In the genomic region with DNA sequence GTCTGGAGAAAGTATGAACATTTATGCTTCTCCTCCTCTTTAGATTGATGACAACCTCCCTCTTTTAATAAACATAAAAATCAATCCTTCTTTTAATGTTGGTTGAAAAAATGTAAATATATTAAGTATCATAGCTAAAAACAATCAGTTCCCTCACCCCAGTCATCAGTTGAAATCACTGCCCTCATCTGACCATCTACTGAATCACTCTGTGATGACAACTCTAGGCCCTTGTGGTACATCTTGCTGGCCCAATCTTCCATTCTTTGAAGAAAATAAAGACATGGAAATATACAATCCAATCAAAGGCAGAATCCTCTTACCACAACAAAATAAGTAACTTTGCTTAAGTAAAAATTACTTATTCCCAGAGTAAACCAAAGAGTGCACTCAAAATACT, we compare ENCODE assay signal across 14 cellular contexts. TPM values are rescaled to one million over a fixed set of nuclear protein-coding genes. Genes with fewer than 3 reads are reported as not detected.
A peak's percentile ranks its signal among the peaks of the same experiment; 100 is the strongest.
DNase-seq lines count a peak whose midpoint lies in the region; ATAC-seq, FAIRE-seq and TF ChIP-seq lines count a peak whose summit lies in the region.
"Had no signal": no experiment of that assay in that cellular context is flagged by ENCODE, and none has a peak within 500 bp of the region (broad histone marks: within the 10 kb centered on the region; RNA-seq: fewer than 3 reads in every experiment).

No MANE protein-coding gene starts in this region.

- H3K4me3 Mint-ChIP-seq in CD4-positive, CD25-positive, alpha-beta regulatory T cell, result no peak overlapping the region
- H3K4me3 Mint-ChIP-seq in astrocyte (ENCODE audit: unreplicated experiment), result no peak overlapping the region
- no peak overlapping the region for H3K4me3 Mint-ChIP-seq in memory B cell

- no peak overlapping the region for H3K4me3 ChIP-seq in CD4-positive, CD25-positive, alpha-beta regulatory T cell (ENCODE audit: low read depth, low read length)
- H3K4me3 ChIP-seq in astrocyte (ENCODE audit: insufficient read depth, low read depth, low read length) (no peak overlapping the region), MG63 (no peak overlapping the region)
- H3K4me3 ChIP-seq: BLaER1, SJSA1 had no signal

- DNase-seq in CD4-positive, CD25-positive, alpha-beta regulatory T cell, result no peak
- peak; percentile 41 for DNase-seq in HCEC 1CT
- peak; percentile 14 for DNase-seq in astrocyte (ENCODE audit: low read depth)
- no peak for DNase-seq in memory B cell (ENCODE audit: low spot score in 2 of 2)
- DNase-seq in MG63, result no peak
- DNase-seq: H7; NCI-H1436 treated with DMSO at 0.1 percent for 48 hours; NCI-H226; NCI-H526 treated with DMSO at 0.1 percent for 48 hours; NK-92 treated with Interleukin-12 subunit alpha and Interleukin-12 subunit beta, amount 100 ng/mL, for 24 hours had no signal

- H3K79me2 ChIP-seq in astrocyte (ENCODE audit: insufficient read depth, low read length), result peaks cover 91% of the 10 kb centered on the region

- H3K4me1 Mint-ChIP-seq in CD4-positive, CD25-positive, alpha-beta regulatory T cell, result peaks cover 33 to 68% (median 48%) of the 10 kb centered on the region in 4 donors
- H3K4me1 Mint-ChIP-seq in astrocyte (ENCODE audit: low read depth, unreplicated experiment), result peaks cover 5% of the 10 kb centered on the region
- H3K4me1 Mint-ChIP-seq in memory B cell, result peaks cover 18% of the 10 kb centered on the region

- no peak overlapping the region for H3K4me2 ChIP-seq in astrocyte (ENCODE audit: low read length)
- H3K4me2 ChIP-seq: BLaER1 had no signal

- H3K27me3 Mint-ChIP-seq in CD4-positive, CD25-positive, alpha-beta regulatory T cell, result peaks cover 4% of the 10 kb centered on the region
- H3K27me3 Mint-ChIP-seq in astrocyte (ENCODE audit: low read depth, unreplicated experiment) (no peaks in the 10 kb centered on the region), memory B cell (no peaks in the 10 kb centered on the region)

- no peaks in the 10 kb centered on the region for H3K27me3 ChIP-seq in CD4-positive, CD25-positive, alpha-beta regulatory T cell (ENCODE audit: control insufficient read depth, insufficient read depth, low read length)
- H3K27me3 ChIP-seq in astrocyte (ENCODE audit: insufficient read depth, low read length) (no peaks in the 10 kb centered on the region), MG63 (no peaks in the 10 kb centered on the region)
- H3K27me3 ChIP-seq: BLaER1, SJSA1 had no signal

- peaks cover 12% of the 10 kb centered on the region for H3K4me1 ChIP-seq in CD4-positive, CD25-positive, alpha-beta regulatory T cell (ENCODE audit: control insufficient read depth, insufficient read depth, low read length, poor library complexity, severe bottlenecking)
- H3K4me1 ChIP-seq in astrocyte (ENCODE audit: insufficient read depth, low read length), result no peaks in the 10 kb centered on the region

- peak overlapping the region in 2 of 3 donors; percentile 1 to 62 for H3K27ac Mint-ChIP-seq in CD4-positive, CD25-positive, alpha-beta regulatory T cell
- H3K27ac Mint-ChIP-seq in astrocyte (ENCODE audit: unreplicated experiment), result no peak overlapping the region
- peak overlapping the region; percentile 53 for H3K27ac Mint-ChIP-seq in memory B cell

- no peak overlapping the region for H3K27ac ChIP-seq in CD4-positive, CD25-positive, alpha-beta regulatory T cell (ENCODE audit: insufficient read depth, low read length, poor library complexity, severe bottlenecking)
- H3K27ac ChIP-seq in astrocyte (ENCODE audit: low read depth, low read length), result no peak overlapping the region
- H3K27ac ChIP-seq: BLaER1, SJSA1 had no signal

- H3K36me3 ChIP-seq in CD4-positive, CD25-positive, alpha-beta regulatory T cell (ENCODE audit: control insufficient read depth, insufficient read depth, low read length), result peaks cover 3% of the 10 kb centered on the region
- no peaks in the 10 kb centered on the region for H3K36me3 ChIP-seq in astrocyte (ENCODE audit: insufficient read depth, low read length)
- peaks cover 28% of the 10 kb centered on the region for H3K36me3 ChIP-seq in MG63

- H3K9ac ChIP-seq in astrocyte (ENCODE audit: low read length), result no peak overlapping the region
- H3K9ac ChIP-seq: BLaER1 had no signal

- no peak for FAIRE-seq in astrocyte (lab: Jason Lieb, UNC)

- no peak overlapping the region for H2AFZ ChIP-seq in astrocyte (ENCODE audit: low read depth, low read length)

- peaks cover 31% of the 10 kb centered on the region for H3K36me3 Mint-ChIP-seq in CD4-positive, CD25-positive, alpha-beta regulatory T cell
- H3K36me3 Mint-ChIP-seq in astrocyte (ENCODE audit: low read depth, unreplicated experiment) (peaks cover 6% of the 10 kb centered on the region), memory B cell (peaks cover 7% of the 10 kb centered on the region)

- no peaks in the 10 kb centered on the region for H3K9me3 ChIP-seq in CD4-positive, CD25-positive, alpha-beta regulatory T cell (ENCODE audit: control insufficient read depth in 2 of 2, low read length in 2 of 2)
- no peaks in the 10 kb centered on the region for H3K9me3 ChIP-seq in astrocyte (ENCODE audit: insufficient read depth, low read depth, low read length)
- peaks cover 6% of the 10 kb centered on the region for H3K9me3 ChIP-seq in MG63
- H3K9me3 ChIP-seq: SJSA1 had no signal

- ATAC-seq in CD4-positive, CD25-positive, alpha-beta regulatory T cell (ENCODE audit: low read depth in 2 of 2), result no peak
- ATAC-seq in memory B cell (ENCODE audit: low read depth) (no peak), GM19397 (IDR thresholded peaks at IDR 0.05; ENCODE audit: unreplicated experiment) (no peak), HG03432 (IDR thresholded peaks at IDR 0.05; ENCODE audit: unreplicated experiment) (no peak)

- peaks cover 39% of the 10 kb centered on the region for H4K20me1 ChIP-seq in astrocyte (ENCODE audit: insufficient read depth, low read length)
- H4K20me1 ChIP-seq: BLaER1 had no signal

- TF ChIP-seq CTCF in astrocyte (IDR thresholded peaks at IDR 0.05; ENCODE audit: insufficient read depth, low read depth, low read length), result no peak

- H3K9me3 Mint-ChIP-seq in CD4-positive, CD25-positive, alpha-beta regulatory T cell, result peaks cover 0 to 8% (median 2%) of the 10 kb centered on the region in 7 donors
- H3K9me3 Mint-ChIP-seq in astrocyte (ENCODE audit: unreplicated experiment) (no peaks in the 10 kb centered on the region), memory B cell (peaks cover 2% of the 10 kb centered on the region)

RNA-seq across cellular contexts. Expression of a gene that starts 6.4 kb away (rescaled TPM):
- 28.1 TPM for total RNA-seq in CD4-positive, CD25-positive, alpha-beta regulatory T cell
- 10 to 100 TPM; 50.5 to 67.5 (median 55.2) TPM for polyA plus RNA-seq in CD4-positive, CD25-positive, alpha-beta regulatory T cell
- 46.0 and 52.2 TPM in 2 replicates for total RNA-seq in astrocyte
- 63.7 and 68.1 TPM in 2 replicates for total RNA-seq in MG63 (2014; rRNA removed; shearing (Covaris generic); ENCODE audit: low replicate concordance)

RNA-seq across cellular contexts. Expression of a gene that starts 6.5 kb away (rescaled TPM):
- not detected for total RNA-seq in CD4-positive, CD25-positive, alpha-beta regulatory T cell
- polyA plus RNA-seq in CD4-positive, CD25-positive, alpha-beta regulatory T cell, result under 1 TPM in 3 of 4 donors, not detected in 1; 0.32 to 0.54 (median 0.38) TPM
- total RNA-seq in astrocyte, result 1.9 and 2.7 TPM in 2 replicates
- total RNA-seq in MG63 (2014; rRNA removed; shearing (Covaris generic); ENCODE audit: low replicate concordance), result 2.2 and 3.5 TPM in 2 replicates

Comparison
In these comparisons a context has a peak if more than half of its experiments do, and no peak if none do; other contexts are left out.
1. DNase-seq: peak in HCEC 1CT (single experiment) and astrocyte (single experiment); none in CD4-positive, CD25-positive, alpha-beta regulatory T cell (0 of 3), memory B cell (0 of 2) and MG63 (single experiment).